In genomic region chr22:28544431-28544868, GRCh38 we compare ENCODE assay signal across 1 cellular context.
TF ChIP-seq lines count a peak whose summit lies in the region.

No MANE protein-coding gene starts in this region.

TF ChIP-seq in IMR-90, 13 proteins besides CTCF, POLR2A, EP300 and RAD21 (continued from another document):
- TF ChIP-seq, protein P1, sequence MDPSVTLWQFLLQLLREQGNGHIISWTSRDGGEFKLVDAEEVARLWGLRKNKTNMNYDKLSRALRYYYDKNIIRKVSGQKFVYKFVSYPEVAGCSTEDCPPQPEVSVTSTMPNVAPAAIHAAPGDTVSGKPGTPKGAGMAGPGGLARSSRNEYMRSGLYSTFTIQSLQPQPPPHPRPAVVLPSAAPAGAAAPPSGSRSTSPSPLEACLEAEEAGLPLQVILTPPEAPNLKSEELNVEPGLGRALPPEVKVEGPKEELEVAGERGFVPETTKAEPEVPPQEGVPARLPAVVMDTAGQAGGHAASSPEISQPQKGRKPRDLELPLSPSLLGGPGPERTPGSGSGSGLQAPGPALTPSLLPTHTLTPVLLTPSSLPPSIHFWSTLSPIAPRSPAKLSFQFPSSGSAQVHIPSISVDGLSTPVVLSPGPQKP (IDR thresholded peaks at IDR 0.05; ENCODE audit: borderline replicate concordance, low read depth, low read length) = no peak
